14 cellular contexts compared by ENCODE assay signal in genomic region chr16:30532285-30533145, GRCh38. TPM values are rescaled to one million over a fixed set of nuclear protein-coding genes. Genes with fewer than 3 reads are reported as not detected.
A peak's percentile ranks its signal among the peaks of the same experiment; 100 is the strongest.
DNase-seq lines count a peak whose midpoint lies in the region; ATAC-seq and TF ChIP-seq lines count a peak whose summit lies in the region.
"Had no signal": no experiment of that assay in that cellular context is flagged by ENCODE, and none has a peak within 500 bp of the region (broad histone marks: within the 10 kb centered on the region; RNA-seq: fewer than 3 reads in every experiment).

No MANE protein-coding gene starts in this region.

- H3K36me3 Mint-ChIP-seq in activated naive CD4-positive, alpha-beta T cell treated with anti-CD3 and anti-CD28 coated beads, Interleukin-2, amount 10 ng/mL, durations not matched to agents 7 days and 5 days: peaks cover 24% of the 10 kb centered on the region
- peaks cover 25 to 30% of the 10 kb centered on the region in 2 donors for H3K36me3 Mint-ChIP-seq in activated naive CD4-positive, alpha-beta T cell treated with anti-CD3 and anti-CD28 coated beads, Interleukin-2, amount 50 U/mL, for 72 hours
- peaks cover 6% of the 10 kb centered on the region for H3K36me3 Mint-ChIP-seq in mesothelial cell of epicardium

- H3K9me3 Mint-ChIP-seq in activated naive CD4-positive, alpha-beta T cell treated with anti-CD3 and anti-CD28 coated beads, Interleukin-2, amount 10 ng/mL, durations not matched to agents 7 days and 5 days: no peaks in the 10 kb centered on the region
- H3K9me3 Mint-ChIP-seq in activated naive CD4-positive, alpha-beta T cell treated with anti-CD3 and anti-CD28 coated beads, Interleukin-2, amount 50 U/mL, for 72 hours: no peaks in the 10 kb centered on the region
- H3K9me3 Mint-ChIP-seq in mesothelial cell of epicardium: no peaks in the 10 kb centered on the region

- H3K4me1 Mint-ChIP-seq in activated naive CD4-positive, alpha-beta T cell treated with anti-CD3 and anti-CD28 coated beads, Interleukin-2, amount 10 ng/mL, durations not matched to agents 7 days and 5 days: peaks cover 63% of the 10 kb centered on the region
- peaks cover 45% of the 10 kb centered on the region for H3K4me1 Mint-ChIP-seq in mesothelial cell of epicardium

- no peak overlapping the region for H3K4me3 ChIP-seq in transverse colon
- no peak overlapping the region for H3K4me3 ChIP-seq in smooth muscle cell

- peaks cover 17% of the 10 kb centered on the region for H3K79me2 ChIP-seq in smooth muscle cell (ENCODE audit: low read depth)

- H3K27me3 Mint-ChIP-seq in activated naive CD4-positive, alpha-beta T cell treated with anti-CD3 and anti-CD28 coated beads, Interleukin-2, amount 10 ng/mL, durations not matched to agents 7 days and 5 days: no peaks in the 10 kb centered on the region
- no peaks in the 10 kb centered on the region for H3K27me3 Mint-ChIP-seq in mesothelial cell of epicardium (ENCODE audit: low read depth)

- no peak overlapping the region for H2AFZ ChIP-seq in smooth muscle cell (ENCODE audit: low read depth)

- no peak overlapping the region for H3K4me2 ChIP-seq in smooth muscle cell

- CTCF ChIA-PET in activated naive CD4-positive, alpha-beta T cell treated with anti-CD3 and anti-CD28 coated beads, Interleukin-2, amount 10 ng/mL, durations not matched to agents 7 days and 5 days (lab: Charles Lee): interaction anchor here (1.4 kb wide), 1 partner anchor 83 kb away, joined by 3 read pairs; no protein-coding TSS in a partner anchor

- no peaks in the 10 kb centered on the region for H3K9me3 ChIP-seq in transverse colon
- H3K9me3 ChIP-seq in smooth muscle cell (replicated peaks; ENCODE audit: low read depth): no peaks in the 10 kb centered on the region
- H3K9me3 ChIP-seq: esophagus squamous epithelium, lower lobe of right lung, ovary, thoracic aorta had no signal

- intact Hi-C loops in transverse colon (cut with DNase I; ENCODE audit: low total_unique reads): no loop called here

- H3K27ac ChIP-seq in transverse colon (peak overlapping the region in 3 of 4 donors; percentile 93 to 95 (median 95)), smooth muscle cell (ENCODE audit: low read depth) (no peak overlapping the region)
- H3K27ac ChIP-seq: ovary, thoracic aorta had no signal

- H3K9ac ChIP-seq in smooth muscle cell (ENCODE audit: low read depth): no peak overlapping the region

- ATAC-seq in activated naive CD4-positive, alpha-beta T cell treated with anti-CD3 and anti-CD28 coated beads, Interleukin-2, amount 50 U/mL, for 72 hours: no peak
- ATAC-seq in HG02884 (IDR thresholded peaks at IDR 0.05; ENCODE audit: unreplicated experiment): no peak
- ATAC-seq: lower lobe of right lung, Right ventricle myocardium inferior had no signal

- no peak for TF ChIP-seq POLR2A in transverse colon (IDR thresholded peaks at IDR 0.05)

- peak overlapping the region; percentile 73 for H3K4me3 Mint-ChIP-seq in activated naive CD4-positive, alpha-beta T cell treated with anti-CD3 and anti-CD28 coated beads, Interleukin-2, amount 10 ng/mL, durations not matched to agents 7 days and 5 days
- peak overlapping the region; percentile 67 for H3K4me3 Mint-ChIP-seq in mesothelial cell of epicardium

- no peak for TF ChIP-seq EP300 in transverse colon (IDR thresholded peaks at IDR 0.05; ENCODE audit: low read depth)

- no peak overlapping the region for H3K27ac Mint-ChIP-seq in activated naive CD4-positive, alpha-beta T cell treated with anti-CD3 and anti-CD28 coated beads, Interleukin-2, amount 10 ng/mL, durations not matched to agents 7 days and 5 days
- peak overlapping the region; percentile 96 to 98 for H3K27ac Mint-ChIP-seq in activated naive CD4-positive, alpha-beta T cell treated with anti-CD3 and anti-CD28 coated beads, Interleukin-2, amount 50 U/mL, for 72 hours
- no peak overlapping the region for H3K27ac Mint-ChIP-seq in mesothelial cell of epicardium

- DNase-seq in activated naive CD4-positive, alpha-beta T cell treated with anti-CD3 and anti-CD28 coated beads, Interleukin-2, amount 10 ng/mL, durations not matched to agents 7 days and 5 days: no peak
- DNase-seq in activated naive CD4-positive, alpha-beta T cell treated with Interleukin-2 at 50 U/mL for 16 hours: no peak
- DNase-seq in activated naive CD4-positive, alpha-beta T cell treated with anti-CD3 and anti-CD28 coated beads, Interleukin-2, amount 50 U/mL, for 72 hours (ENCODE audit: low spot score in 2 of 2): no peak
- no peak for DNase-seq in mesothelial cell of epicardium (ENCODE audit: low spot score in 2 of 2, unreplicated experiment in 2 of 2)
- no peak for DNase-seq in transverse colon
- DNase-seq in smooth muscle cell (lab: John Stamatoyannopoulos, UW; ENCODE audit: unreplicated experiment): no peak
- DNase-seq in stimulated activated CD4-positive, alpha-beta T cell treated with anti-CD3 and anti-CD28 coated beads, Interleukin-2, amount 100 ng/mL, for 24 hours: no peak
- DNase-seq: esophagus squamous epithelium, lower lobe of right lung, NCI-H774 had no signal

- H3K4me1 ChIP-seq in transverse colon (peaks cover 19 to 47% (median 41%) of the 10 kb centered on the region in 4 donors), smooth muscle cell (ENCODE audit: low read depth) (peaks cover 21% of the 10 kb centered on the region)

- no peak for TF ChIP-seq CTCF in mesothelial cell of epicardium (IDR thresholded peaks at IDR 0.05; ENCODE audit: unreplicated experiment)
- TF ChIP-seq CTCF in transverse colon (IDR thresholded peaks at IDR 0.05): no peak
- TF ChIP-seq CTCF in smooth muscle cell (IDR thresholded peaks at IDR 0.05; ENCODE audit: borderline replicate concordance, insufficient read depth, poor library complexity, severe bottlenecking): no peak

- no peaks in the 10 kb centered on the region for H4K20me1 ChIP-seq in smooth muscle cell (ENCODE audit: low read depth)

- 96 to 100% methylated on average over 1 to 56 of the region's 57 CpGs for WGBS in transverse colon (ENCODE audit: low coverage in 1 of 2), 2 donors
- 97% methylated on average over 56 of the region's 57 CpGs for WGBS in smooth muscle cell (ENCODE audit: low lambda C conversion rate)

- in situ Hi-C loops in transverse colon (cut with MboI; ENCODE audit: low pct_ligation_motif_present in 1 of 4, low pct_unique_long_range_greater_than_20kb in 1 of 4, low sequenced_read_pairs in 3 of 4): no loop called here

- peaks cover 11% of the 10 kb centered on the region for H3F3A ChIP-seq in smooth muscle cell (ENCODE audit: low read depth)

- no peaks in the 10 kb centered on the region for H3K27me3 ChIP-seq in transverse colon
- H3K27me3 ChIP-seq in smooth muscle cell (ENCODE audit: low read depth): no peaks in the 10 kb centered on the region
- H3K27me3 ChIP-seq: esophagus squamous epithelium, ovary had no signal

- H3K36me3 ChIP-seq in transverse colon (peaks cover 0 to 12% (median 4%) of the 10 kb centered on the region in 4 donors), smooth muscle cell (ENCODE audit: low read depth) (no peaks in the 10 kb centered on the region)
- H3K36me3 ChIP-seq: ovary had no signal

RNA-seq across cellular contexts. Expression of gene ZNF747, which starts 2.1 kb away (rescaled TPM):
- total RNA-seq in activated naive CD4-positive, alpha-beta T cell treated with anti-CD3 and anti-CD28 coated beads, Interleukin-2, amount 50 U/mL, for 72 hours: 1 to 10 TPM; 4.5 to 8.2 TPM
- total RNA-seq in mesothelial cell of epicardium: 12.4 to 16.4 TPM (median 15.2 TPM) in 3 replicates
- 10 to 100 TPM; 16.0 to 25.7 (median 16.8) TPM for total RNA-seq in transverse colon
- 5.6 and 6.3 TPM in 2 replicates for total RNA-seq in smooth muscle cell
- 5.7 and 6.9 TPM in 2 replicates for polyA plus RNA-seq in smooth muscle cell

RNA-seq across cellular contexts. Expression of gene ZNF768, which starts 6.1 kb away (rescaled TPM):
- 1 to 10 TPM; 2.3 to 9.3 TPM for total RNA-seq in activated naive CD4-positive, alpha-beta T cell treated with anti-CD3 and anti-CD28 coated beads, Interleukin-2, amount 50 U/mL, for 72 hours
- 41.2 to 42.2 TPM (median 41.9 TPM) in 3 replicates for total RNA-seq in mesothelial cell of epicardium
- 100 to 1,000 TPM in 1 of 4 donors, 10 to 100 TPM in 3; 54.7 to 116 (median 74.9) TPM for total RNA-seq in transverse colon
- total RNA-seq in smooth muscle cell: 17.8 and 18.6 TPM in 2 replicates
- 15.4 and 17.5 TPM in 2 replicates for polyA plus RNA-seq in smooth muscle cell

RNA-seq across cellular contexts. Expression of gene ZNF764, which starts 25.7 kb away (rescaled TPM):
- total RNA-seq in activated naive CD4-positive, alpha-beta T cell treated with anti-CD3 and anti-CD28 coated beads, Interleukin-2, amount 50 U/mL, for 72 hours: 10 to 100 TPM; 11.1 to 11.6 TPM
- total RNA-seq in mesothelial cell of epicardium (16.5 to 18.2 TPM (median 17.0 TPM) in 3 replicates), transverse colon (10 to 100 TPM; 17.9 to 48.0 (median 23.2) TPM), smooth muscle cell (1.6 and 5.0 TPM in 2 replicates)
- polyA plus RNA-seq in smooth muscle cell: 4.0 and 6.5 TPM in 2 replicates

RNA-seq across cellular contexts. Expression of gene ZNF688, which starts 39.0 kb away (rescaled TPM):
- total RNA-seq in activated naive CD4-positive, alpha-beta T cell treated with anti-CD3 and anti-CD28 coated beads, Interleukin-2, amount 50 U/mL, for 72 hours: 1 to 10 TPM; 7.2 TPM
- total RNA-seq in mesothelial cell of epicardium: 10.1 to 12.0 TPM (median 11.3 TPM) in 3 replicates
- 10 to 100 TPM; 22.9 to 64.3 (median 43.5) TPM for total RNA-seq in transverse colon
- 6.2 and 6.9 TPM in 2 replicates for total RNA-seq in smooth muscle cell
- 16.4 and 16.8 TPM in 2 replicates for polyA plus RNA-seq in smooth muscle cell

RNA-seq across cellular contexts. Expression of gene ZNF785, which starts 53.0 kb away (rescaled TPM):
- total RNA-seq in activated naive CD4-positive, alpha-beta T cell treated with anti-CD3 and anti-CD28 coated beads, Interleukin-2, amount 50 U/mL, for 72 hours: 10 to 100 TPM; 10.8 to 22.1 TPM
- total RNA-seq in mesothelial cell of epicardium: 28.0 to 31.9 TPM (median 29.0 TPM) in 3 replicates
- total RNA-seq in transverse colon: 100 to 1,000 TPM in 1 of 4 donors, 10 to 100 TPM in 3; 17.2 to 131 (median 20.5) TPM
- 8.1 and 12.9 TPM in 2 replicates for total RNA-seq in smooth muscle cell
- 3.8 and 6.8 TPM in 2 replicates for polyA plus RNA-seq in smooth muscle cell

Comparison
In these comparisons a context has a peak if more than half of its experiments do, and no peak if none do; other contexts are left out.
1. H3K27ac Mint-ChIP-seq: peak in activated naive CD4-positive, alpha-beta T cell treated with anti-CD3 and anti-CD28 coated beads, Interleukin-2, amount 50 U/mL, for 72 hours (2 of 2); none in activated naive CD4-positive, alpha-beta T cell treated with anti-CD3 and anti-CD28 coated beads, Interleukin-2, amount 10 ng/mL, durations not matched to agents 7 days and 5 days (single experiment) and mesothelial cell of epicardium (single experiment).